ENCODE assay signal across 23 cellular contexts in genomic region chr9:3014164-3014563, GRCh38.
DNase-seq lines count a peak whose midpoint lies in the region; ATAC-seq and TF ChIP-seq lines count a peak whose summit lies in the region.
"Had no signal": no experiment of that assay in that cellular context is flagged by ENCODE, and none has a peak within 500 bp of the region (broad histone marks: within the 10 kb centered on the region; RNA-seq: fewer than 3 reads in every experiment).

No MANE protein-coding gene starts in this region.

- H2AFZ ChIP-seq in neural cell (ENCODE audit: low read depth, low read length): peak overlapping the region; percentile 37
- H2AFZ ChIP-seq: GM23338 had no signal

- H3K27me3 ChIP-seq in neural cell (ENCODE audit: insufficient read depth, low read depth, low read length): no peaks in the 10 kb centered on the region
- H3K27me3 ChIP-seq: SJCRH30 had no signal

- TF ChIP-seq RAD21 in neural cell (conservative IDR thresholded peaks at IDR 0.05): peak; percentile 22

- H3K9ac ChIP-seq in neural cell (ENCODE audit: low read length): peak overlapping the region; percentile 11

- H4K20me1 ChIP-seq in neural cell (ENCODE audit: insufficient read depth): no peaks in the 10 kb centered on the region

- DNase-seq in NCI-H1092 treated with DMSO at 0.1 percent for 48 hours (lab: John Stamatoyannopoulos, UW) (peak; percentile 43), NCI-H1092 (lab: John Stamatoyannopoulos, UW) (no peak), NCI-H2029 (lab: John Stamatoyannopoulos, UW) (peak; percentile 23), NCI-H510A treated with DMSO at 0.1 percent for 48 hours (lab: John Stamatoyannopoulos, UW) (peak; percentile 59), NOMO-1 treated with dmso at 0.1 percent for 144 hours (lab: John Stamatoyannopoulos, UW; ENCODE audit: unreplicated experiment) (no peak), islet precursor cell (no peak)
- DNase-seq: Calu3, EL, GF-D8, H9, Kasumi-1, NCI-H1417, NCI-H1694, PC-3, SJCRH30, T-helper 17 cell had no signal

- TF ChIP-seq CTCF in neural cell (IDR thresholded peaks at IDR 0.05; ENCODE audit: poor library complexity, severe bottlenecking): no peak

- no peak for ATAC-seq in HG02763 (IDR thresholded peaks at IDR 0.05; ENCODE audit: unreplicated experiment)
- ATAC-seq: GM23338, K562, PC-3, SK-N-SH treated with all-trans-retinoic acid at 6 μM for 48 hours, T-helper 17 cell had no signal

- no peak overlapping the region for H3K4me2 ChIP-seq in neural cell (ENCODE audit: low read length)
- H3K4me2 ChIP-seq: GM23338 had no signal

- no peaks in the 10 kb centered on the region for H3F3A ChIP-seq in neural cell (ENCODE audit: insufficient read depth, low read length, poor library complexity, severe bottlenecking)

- H3K27ac ChIP-seq in neural cell (ENCODE audit: low read length): peak overlapping the region; percentile 52
- H3K27ac ChIP-seq: 22Rv1, C4-2B, SJCRH30 had no signal

- H3K36me3 ChIP-seq in neural cell (ENCODE audit: insufficient read depth, low read length): no peaks in the 10 kb centered on the region
- H3K36me3 ChIP-seq: SJCRH30 had no signal

- no peak overlapping the region for H3K4me3 ChIP-seq in neural cell (ENCODE audit: low read length)
- H3K4me3 ChIP-seq: GM23338, K562, SJCRH30 had no signal

- H3K9me2 ChIP-seq in neural cell (ENCODE audit: insufficient read depth, low read length): no peaks in the 10 kb centered on the region

- no peaks in the 10 kb centered on the region for H3K9me3 ChIP-seq in neural cell (ENCODE audit: low read length)
- H3K9me3 ChIP-seq: SJCRH30 had no signal

- TF ChIP-seq EP300 in neural cell (conservative IDR thresholded peaks at IDR 0.05; ENCODE audit: poor library complexity, severe bottlenecking): peak; percentile 83

- no peaks in the 10 kb centered on the region for H3K79me2 ChIP-seq in neural cell (replicated peaks; ENCODE audit: insufficient read depth, low read length)

TF ChIP-seq in neural cell, 6 proteins besides CTCF, POLR2A, EP300 and RAD21:
- TF ChIP-seq EZH2 (IDR thresholded peaks at IDR 0.05; ENCODE audit: borderline replicate concordance, insufficient read depth, low read length, poor library complexity, severe bottlenecking): no peak
- TF ChIP-seq MXI1 (conservative IDR thresholded peaks at IDR 0.05; ENCODE audit: poor library complexity, severe bottlenecking): no peak
- peak; percentile 61 for TF ChIP-seq POLR2AphosphoS5 (IDR thresholded peaks at IDR 0.05)

Comparison
In these comparisons a context has a peak if more than half of its experiments do, and no peak if none do; other contexts are left out.
1. DNase-seq: peak in NCI-H1092 treated with DMSO at 0.1 percent for 48 hours (single experiment), NCI-H2029 (single experiment) and NCI-H510A treated with DMSO at 0.1 percent for 48 hours (single experiment); none in NCI-H1092 (single experiment), NOMO-1 treated with dmso at 0.1 percent for 144 hours (single experiment) and islet precursor cell (single experiment).